25 cellular contexts compared by ENCODE assay signal in the genomic region with DNA sequence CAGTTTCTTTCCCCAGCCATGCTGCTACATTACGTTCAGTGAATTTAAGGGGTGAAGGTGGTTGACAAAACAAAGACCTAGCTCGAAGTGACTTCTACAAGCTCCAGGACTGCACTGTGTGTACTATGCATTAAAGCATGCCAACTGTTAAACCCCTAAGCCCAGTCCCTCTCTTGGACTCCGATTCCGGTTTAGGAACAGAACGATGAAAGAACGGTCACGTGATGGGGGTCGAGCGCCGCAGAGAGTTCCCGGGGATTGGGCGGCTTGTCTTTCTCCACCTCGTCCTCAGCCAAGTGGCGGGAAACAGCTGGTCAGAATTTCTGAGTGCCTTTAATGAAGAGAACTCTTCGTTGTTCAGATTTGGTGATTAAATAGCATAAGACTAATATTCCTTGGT. TPM values are rescaled to one million over a fixed set of nuclear protein-coding genes. Genes with fewer than 3 reads are reported as not detected.
"Had no signal": no experiment of that assay in that cellular context is flagged by ENCODE, and none has a peak within 500 bp of the region (broad histone marks: within the 10 kb centered on the region; RNA-seq: fewer than 3 reads in every experiment).

No MANE protein-coding gene starts in this region.

- H3K4me3 ChIP-seq: adrenal gland, body of pancreas had no signal

- H3K9me3 ChIP-seq: adrenal gland, body of pancreas had no signal

- FAIRE-seq: colon, frontal cortex had no signal

- ATAC-seq: activated CD4-positive, alpha-beta T cell treated with anti-CD3 and anti-CD28 coated beads for 36 hours; activated CD8-positive, alpha-beta T cell treated with anti-CD3 and anti-CD28 coated beads, Interleukin-2, amount 10 ng/mL, durations not matched to agents 7 days and 5 days; activated naive CD8-positive, alpha-beta T cell treated with anti-CD3 and anti-CD28 coated beads, Interleukin-2, amount 50 U/mL, for 24 hours; activated T-cell treated with anti-CD3 and anti-CD28 coated beads, Interleukin-2, amount 50 U/mL, for 4 hours; body of pancreas; esophagus mucosa; T-helper 17 cell had no signal

- H3K4me1 ChIP-seq: adrenal gland, body of pancreas had no signal

- DNase-seq: activated CD4-positive, alpha-beta memory T cell treated with anti-CD3 and anti-CD28 coated beads for 36 hours; activated CD4-positive, alpha-beta T cell treated with anti-CD3 and anti-CD28 coated beads for 36 hours; activated CD4-positive, alpha-beta T cell treated with anti-CD3 and anti-CD28 coated beads, Interleukin-2, amount 10 ng/mL, durations not matched to agents 24 days and 14 days; activated CD4-positive, CD25-positive, alpha-beta regulatory T cell; activated CD4-positive, CD25-positive, alpha-beta regulatory T cell treated with anti-CD3 and anti-CD28 coated beads, Interleukin-2, amount 50 U/mL, for 72 hours; activated CD8-positive, alpha-beta T cell treated with anti-CD3 and anti-CD28 coated beads, Interleukin-2, amount 10 ng/mL, durations not matched to agents 7 days and 5 days; activated effector memory CD4-positive, alpha-beta T cell treated with anti-CD3 and anti-CD28 coated beads, Interleukin-2, amount 50 U/mL, for 16 hours; activated naive CD4-positive, alpha-beta T cell treated with anti-CD3 and anti-CD28 coated beads for 36 hours; activated naive CD8-positive, alpha-beta T cell treated with anti-CD3 and anti-CD28 coated beads for 36 hours; activated naive CD8-positive, alpha-beta T cell treated with anti-CD3 and anti-CD28 coated beads, Interleukin-2, amount 50 U/mL, for 24 hours; activated T-cell treated with anti-CD3 and anti-CD28 coated beads, Interleukin-2, amount 50 U/mL, for 4 hours; amygdala; body of pancreas; caudate nucleus; effector CD8-positive, alpha-beta T cell; foreskin fibroblast; T-helper 1 cell; T-helper 17 cell; T1000 had no signal

- H3K27ac ChIP-seq: adrenal gland, body of pancreas had no signal

- H3K36me3 ChIP-seq: adrenal gland had no signal

RNA-seq across cellular contexts. Expression of a gene that starts 25.5 kb away (rescaled TPM):
- total RNA-seq: activated CD4-positive, alpha-beta memory T cell treated with anti-CD3 and anti-CD28 coated beads for 36 hours; activated CD4-positive, alpha-beta T cell treated with anti-CD3 and anti-CD28 coated beads for 36 hours; activated CD4-positive, alpha-beta T cell treated with anti-CD3 and anti-CD28 coated beads, Interleukin-2, amount 10 ng/mL, durations not matched to agents 24 days and 14 days; activated CD8-positive, alpha-beta T cell treated with anti-CD3 and anti-CD28 coated beads, Interleukin-2, amount 10 ng/mL, durations not matched to agents 7 days and 5 days; activated naive CD4-positive, alpha-beta T cell treated with anti-CD3 and anti-CD28 coated beads for 36 hours; activated naive CD8-positive, alpha-beta T cell treated with anti-CD3 and anti-CD28 coated beads for 36 hours; activated T-helper 1 cell treated with anti-CD3 and anti-CD28 coated beads, Interleukin-12 subunit alpha, Interleukin-12 subunit beta, Interleukin-2, Interleukin-4 antibody, amounts not matched to agents 30 ng/mL and 10 ng/mL and 1 ng/mL, durations not matched to agents 14 hours and 24 hours and 36 hours; activated T-helper 2 cell treated with anti-CD3 and anti-CD28 coated beads, Interferon-gamma antibody, Interleukin-2, Interleukin-4, amounts not matched to agents 10 μg/mL and 5 μg/mL and 100 μg/mL, durations not matched to agents 14 hours and 24 hours and 36 hours; T-helper 17 cell had no signal
